In the genomic region with DNA sequence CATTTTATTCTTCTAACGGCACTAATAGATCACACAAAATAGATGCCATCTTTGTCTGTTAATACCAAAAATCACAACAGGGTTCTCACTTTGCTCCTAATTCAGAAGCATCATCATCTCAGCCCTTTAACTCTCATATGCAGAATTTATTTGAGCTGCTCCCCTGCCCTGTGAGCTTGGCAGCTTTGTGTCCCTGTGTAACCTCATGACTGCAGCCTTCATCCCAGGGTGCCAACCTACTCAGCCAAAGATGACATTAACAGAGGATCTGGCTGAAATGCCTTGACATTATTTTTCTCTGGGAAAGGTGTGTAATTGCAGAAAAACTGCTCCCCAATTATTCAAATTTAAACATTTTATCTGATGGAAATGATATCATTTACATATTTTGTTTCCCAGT, we compare ENCODE assay signal across 22 cellular contexts.
"Had no signal": no experiment of that assay in that cellular context is flagged by ENCODE, and none has a peak within 500 bp of the region (broad histone marks: within the 10 kb centered on the region; RNA-seq: fewer than 3 reads in every experiment).

No MANE protein-coding gene starts in this region.

- H3K27ac ChIP-seq: left lung, ovary, right atrium auricular region, sigmoid colon, spleen, suprapubic skin, thoracic aorta, tibial artery, upper lobe of right lung had no signal

- ATAC-seq: left cardiac atrium; left lung; natural killer cell; stimulated activated effector memory CD8-positive, alpha-beta T cell treated with anti-CD3 and anti-CD28 coated beads, Interleukin-12 subunit alpha, Interleukin-12 subunit beta, amount 100 ng/mL, for 72 hours; upper lobe of right lung had no signal

- H3K27me3 ChIP-seq: left lung, ovary, sigmoid colon, spleen, suprapubic skin, tibial artery, upper lobe of right lung had no signal

- DNase-seq: hippocampal formation; kidney glomerular epithelial cell; left cardiac atrium; left lung; mesendoderm; naive B cell; natural killer cell; nephron progenitor cell; ovary; sigmoid colon; small intestine; spleen; stimulated activated CD4-positive, alpha-beta T cell treated with anti-CD3 and anti-CD28 coated beads, Interleukin-4, amount 100 ng/mL, for 24 hours; stimulated activated naive CD4-positive, alpha-beta T cell; tibial artery; trophoblast cell; upper lobe of right lung had no signal

- H3K4me3 ChIP-seq: left lung, lung, ovary, right atrium auricular region, sigmoid colon, spleen, suprapubic skin, thoracic aorta, tibial artery, upper lobe of right lung had no signal

- H3K36me3 ChIP-seq: left lung, ovary, right atrium auricular region, sigmoid colon, spleen, suprapubic skin, thoracic aorta, tibial artery, upper lobe of right lung had no signal

- H3K9me3 ChIP-seq: left lung, ovary, right atrium auricular region, sigmoid colon, spleen, suprapubic skin, thoracic aorta, tibial artery, upper lobe of right lung had no signal

- H3K4me1 ChIP-seq: left lung, right atrium auricular region, sigmoid colon, spleen, suprapubic skin, tibial artery, upper lobe of right lung had no signal
